ENCODE assay signal across 14 cellular contexts in the genomic region with DNA sequence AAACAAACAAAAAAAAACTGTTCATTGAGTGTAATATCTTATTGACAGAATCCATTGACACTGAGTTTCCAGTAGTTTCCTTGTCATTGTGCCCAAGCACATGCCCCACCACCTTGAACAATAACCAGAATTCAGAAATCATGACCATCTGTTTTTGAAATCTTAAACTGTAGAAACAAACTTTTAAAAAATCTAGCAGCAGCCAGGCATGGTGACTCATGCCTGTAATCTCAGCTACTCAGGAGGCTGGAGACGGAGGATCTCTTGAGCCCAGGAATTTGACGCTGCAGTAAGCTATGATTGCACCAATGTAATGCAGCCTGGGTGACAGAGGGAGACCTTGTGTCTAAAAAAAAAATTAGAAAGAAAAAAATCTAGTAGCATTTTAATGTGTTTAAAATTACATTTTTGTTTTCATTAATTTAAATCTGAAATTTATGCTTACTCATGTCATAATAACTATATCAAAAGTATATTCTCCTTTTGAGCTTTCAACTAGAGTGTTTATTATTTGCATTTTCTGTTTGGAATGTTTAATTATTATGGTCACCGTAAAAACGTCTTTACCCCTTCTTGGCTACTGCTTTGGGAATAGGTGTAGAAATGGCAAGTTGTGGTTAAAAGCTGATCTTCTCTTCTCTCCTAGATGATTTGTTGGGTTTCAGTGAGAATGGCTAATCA. TPM values are rescaled to one million over a fixed set of nuclear protein-coding genes. Genes with fewer than 3 reads are reported as not detected.
DNase-seq lines count a peak whose midpoint lies in the region; ATAC-seq and TF ChIP-seq lines count a peak whose summit lies in the region.
"Had no signal": no experiment of that assay in that cellular context is flagged by ENCODE, and none has a peak within 500 bp of the region (broad histone marks: within the 10 kb centered on the region; RNA-seq: fewer than 3 reads in every experiment).

No MANE protein-coding gene starts in this region.

- H3K36me3 Mint-ChIP-seq in HFFc6 (ENCODE audit: low read depth) (peaks cover 15% of the 10 kb centered on the region), WTC11 (peaks cover 21% of the 10 kb centered on the region)

- no peak for ATAC-seq in WTC11
- no peak for ATAC-seq in GM21619 (IDR thresholded peaks at IDR 0.05; ENCODE audit: unreplicated experiment)
- ATAC-seq: left ventricle myocardium superior had no signal

- TF ChIP-seq CTCF in HFFc6 (IDR thresholded peaks at IDR 0.05) (no peak), WTC11 (IDR thresholded peaks at IDR 0.05) (no peak)

- H3K4me3 Mint-ChIP-seq in HFFc6 (no peak overlapping the region), WTC11 (no peak overlapping the region)
- H3K4me3 Mint-ChIP-seq: nephron, type B pancreatic cell had no signal

- H3K9me3 Mint-ChIP-seq in HFFc6, result no peaks in the 10 kb centered on the region
- no peaks in the 10 kb centered on the region for H3K9me3 Mint-ChIP-seq in WTC11
- H3K9me3 Mint-ChIP-seq: nephron, type B pancreatic cell had no signal

- DNase-seq in HFFc6 (peak; percentile 56), WTC11 (ENCODE audit: low spot score) (no peak), fibroblast of peridontal ligament (ENCODE audit: extremely low read depth) (peak; percentile 86), stromal cell of bone marrow (ENCODE audit: low read depth) (peak; percentile 33), OCI-M2 (lab: John Stamatoyannopoulos, UW; ENCODE audit: unreplicated experiment) (no peak)
- no peak for DNase-seq in NK-92 treated with Interleukin-12 subunit alpha and Interleukin-12 subunit beta, amount 100 ng/mL, for 24 hours (lab: John Stamatoyannopoulos, UW)
- DNase-seq: central memory CD4-positive, alpha-beta T cell; left ventricle myocardium superior; NCI-H345; retina; stimulated activated CD4-positive, alpha-beta T cell treated with anti-CD3 and anti-CD28 coated beads, Interleukin-4, amount 100 ng/mL, for 24 hours had no signal

- H3K4me1 Mint-ChIP-seq in HFFc6 (ENCODE audit: low read depth) (peaks cover 38% of the 10 kb centered on the region), WTC11 (peaks cover 35% of the 10 kb centered on the region)

- H3K27me3 Mint-ChIP-seq in HFFc6 (ENCODE audit: insufficient read depth), result no peaks in the 10 kb centered on the region
- no peaks in the 10 kb centered on the region for H3K27me3 Mint-ChIP-seq in WTC11 (ENCODE audit: low read depth)
- H3K27me3 Mint-ChIP-seq: type B pancreatic cell had no signal

- POLR2A ChIA-PET in WTC11 (lab: Charles Lee), result no interaction called here

- CTCF ChIA-PET in WTC11 (lab: Charles Lee), result interaction anchor here (0.8 kb wide), 1 partner anchor 34 kb away, joined by 3 read pairs; no protein-coding TSS in a partner anchor

- H3K27ac Mint-ChIP-seq in HFFc6, result peak overlapping the region; percentile 85
- peak overlapping the region; percentile 90 for H3K27ac Mint-ChIP-seq in WTC11
- H3K27ac Mint-ChIP-seq: nephron, type B pancreatic cell had no signal

TF ChIP-seq in WTC11, 78 proteins besides CTCF, POLR2A, EP300 and RAD21:
- no peak for TF ChIP-seq IRF2 (CRISPR knock-in tag; IDR thresholded peaks at IDR 0.05; ENCODE audit: borderline replicate concordance, low read depth)
- TF ChIP-seq TEAD4 (CRISPR knock-in tag; IDR thresholded peaks at IDR 0.05), result no peak

RNA-seq across cellular contexts. Expression of a gene that starts 25.2 kb away (rescaled TPM):
- 1 to 10 TPM; 1.3 to 4.3 (median 3.1) TPM for total RNA-seq in HFFc6 (2021; fragmentation: NEBNext Ultra II Directional; extraction: Animal tissue kit (Norgen Biotek cat#: 25700))
- 11.0 to 13.5 TPM (median 13.4 TPM) in 3 replicates for total RNA-seq in WTC11 (2021)

Comparison
In these comparisons a context has a peak if more than half of its experiments do, and no peak if none do; other contexts are left out.
1. DNase-seq: peak in HFFc6 (single experiment), fibroblast of peridontal ligament (single experiment) and stromal cell of bone marrow (single experiment); none in WTC11 (single experiment), OCI-M2 (single experiment) and NK-92 treated with Interleukin-12 subunit alpha and Interleukin-12 subunit beta, amount 100 ng/mL, for 24 hours (single experiment).